ENCODE assay signal across 16 cellular contexts in genomic region chr5:128920345-128921215, GRCh38. TPM values are rescaled to one million over a fixed set of nuclear protein-coding genes. Genes with fewer than 3 reads are reported as not detected.
DNase-seq lines count a peak whose midpoint lies in the region; ATAC-seq, FAIRE-seq and TF ChIP-seq lines count a peak whose summit lies in the region.
"Had no signal": no experiment of that assay in that cellular context is flagged by ENCODE, and none has a peak within 500 bp of the region (broad histone marks: within the 10 kb centered on the region; RNA-seq: fewer than 3 reads in every experiment).

No MANE protein-coding gene starts in this region.

- no peaks in the 10 kb centered on the region for H3K9me3 Mint-ChIP-seq in astrocyte (ENCODE audit: unreplicated experiment)
- H3K9me3 Mint-ChIP-seq: activated naive CD8-positive, alpha-beta T cell treated with anti-CD3 and anti-CD28 coated beads, Interleukin-2, amount 50 U/mL, for 24 hours had no signal

- TF ChIP-seq CTCF in HFF-Myc (IDR thresholded peaks at IDR 0.05; ENCODE audit: low read depth, low read length, missing control alignments) (no peak), astrocyte (IDR thresholded peaks at IDR 0.05; ENCODE audit: insufficient read depth, low read depth, low read length) (no peak), foreskin keratinocyte (conservative IDR thresholded peaks at IDR 0.05) (no peak)

- no peaks in the 10 kb centered on the region for H3K36me3 ChIP-seq in astrocyte (ENCODE audit: insufficient read depth, low read length)
- H3K36me3 ChIP-seq: SJSA1 had no signal

- no peak overlapping the region for H3K27ac Mint-ChIP-seq in astrocyte (ENCODE audit: unreplicated experiment)
- H3K27ac Mint-ChIP-seq: activated naive CD8-positive, alpha-beta T cell treated with anti-CD3 and anti-CD28 coated beads, Interleukin-2, amount 50 U/mL, for 24 hours; CD4-positive, CD25-positive, alpha-beta regulatory T cell had no signal

- no peaks in the 10 kb centered on the region for H3K36me3 Mint-ChIP-seq in astrocyte (ENCODE audit: low read depth, unreplicated experiment)
- H3K36me3 Mint-ChIP-seq: CD4-positive, CD25-positive, alpha-beta regulatory T cell had no signal

- H3K4me3 ChIP-seq in HFF-Myc (replicated peaks; ENCODE audit: low read depth, low read length) (no peak overlapping the region), astrocyte (ENCODE audit: insufficient read depth, low read depth, low read length) (no peak overlapping the region)
- H3K4me3 ChIP-seq: SJSA1 had no signal

- no peak overlapping the region for H3K4me3 Mint-ChIP-seq in astrocyte (ENCODE audit: unreplicated experiment)
- H3K4me3 Mint-ChIP-seq: activated naive CD8-positive, alpha-beta T cell treated with anti-CD3 and anti-CD28 coated beads, Interleukin-2, amount 50 U/mL, for 24 hours; CD4-positive, CD25-positive, alpha-beta regulatory T cell had no signal

- H3K9me3 ChIP-seq in astrocyte (ENCODE audit: insufficient read depth, low read depth, low read length): no peaks in the 10 kb centered on the region
- H3K9me3 ChIP-seq: SJSA1 had no signal

- H3K27me3 ChIP-seq in astrocyte (ENCODE audit: insufficient read depth, low read length) (no peaks in the 10 kb centered on the region), foreskin keratinocyte (no peaks in the 10 kb centered on the region)
- H3K27me3 ChIP-seq: SJSA1 had no signal

- no peak overlapping the region for H3K27ac ChIP-seq in astrocyte (ENCODE audit: low read depth, low read length)
- H3K27ac ChIP-seq in foreskin keratinocyte: no peak overlapping the region
- H3K27ac ChIP-seq: SJSA1 had no signal

- H3K4me1 ChIP-seq in astrocyte (ENCODE audit: insufficient read depth, low read length) (no peaks in the 10 kb centered on the region), foreskin keratinocyte (no peaks in the 10 kb centered on the region)

- DNase-seq in HFF-Myc (ENCODE audit: extremely low read depth, low read depth): peak; percentile 9
- peak; percentile 53 for DNase-seq in astrocyte (ENCODE audit: low read depth)
- peak; percentile 70 to 87 for DNase-seq in foreskin keratinocyte
- DNase-seq in renal cortical epithelial cell (ENCODE audit: low read depth): peak; percentile 81
- no peak for DNase-seq in NCI-H2081 treated with DMSO at 0.1 percent for 48 hours (lab: John Stamatoyannopoulos, UW)
- no peak for DNase-seq in activated CD8-positive, alpha-beta memory T cell treated with anti-CD3 and anti-CD28 coated beads for 24 hours
- DNase-seq: activated naive CD8-positive, alpha-beta T cell treated with anti-CD3 and anti-CD28 coated beads, Interleukin-2, amount 50 U/mL, for 24 hours; activated T-cell treated with anti-CD3 and anti-CD28 coated beads for 4 hours; CD4-positive, CD25-positive, alpha-beta regulatory T cell; effector CD8-positive, alpha-beta T cell; KBM-7; NCI-H1694 treated with DMSO at 0.1 percent for 48 hours; retina had no signal

- H3K79me2 ChIP-seq in astrocyte (ENCODE audit: insufficient read depth, low read length): no peaks in the 10 kb centered on the region

- no peaks in the 10 kb centered on the region for H4K20me1 ChIP-seq in astrocyte (ENCODE audit: insufficient read depth, low read length)

- no peaks in the 10 kb centered on the region for H3K4me1 Mint-ChIP-seq in astrocyte (ENCODE audit: low read depth, unreplicated experiment)
- H3K4me1 Mint-ChIP-seq: activated naive CD8-positive, alpha-beta T cell treated with anti-CD3 and anti-CD28 coated beads, Interleukin-2, amount 50 U/mL, for 24 hours; CD4-positive, CD25-positive, alpha-beta regulatory T cell had no signal

- no peak overlapping the region for H3K4me2 ChIP-seq in astrocyte (ENCODE audit: low read length)

- no peak overlapping the region for H2AFZ ChIP-seq in astrocyte (ENCODE audit: low read depth, low read length)

- ATAC-seq in foreskin keratinocyte (peak; percentile 100), GM21737 (IDR thresholded peaks at IDR 0.05; ENCODE audit: unreplicated experiment) (no peak), HG02973 (IDR thresholded peaks at IDR 0.05; ENCODE audit: unreplicated experiment) (no peak)
- ATAC-seq: activated naive CD8-positive, alpha-beta T cell treated with anti-CD3 and anti-CD28 coated beads, Interleukin-2, amount 50 U/mL, for 24 hours had no signal

- H3K27me3 Mint-ChIP-seq in astrocyte (ENCODE audit: low read depth, unreplicated experiment): no peaks in the 10 kb centered on the region

- no peak for FAIRE-seq in astrocyte (lab: Jason Lieb, UNC)

- no peak overlapping the region for H3K9ac ChIP-seq in astrocyte (ENCODE audit: low read length)

RNA-seq across cellular contexts. Expression of gene SLC27A6, which starts 44.7 kb away (rescaled TPM):
- total RNA-seq in astrocyte (0.17 and 0.39 TPM in 2 replicates), foreskin keratinocyte (2.6 and 6.9 TPM in 2 replicates), renal cortical epithelial cell (0.10 TPM in 1 of 2 replicates, not detected in the other)
- 1.2 and 2.8 TPM in 2 replicates for polyA plus RNA-seq in foreskin keratinocyte
- total RNA-seq: CD4-positive, CD25-positive, alpha-beta regulatory T cell had no signal
- polyA plus RNA-seq: CD4-positive, CD25-positive, alpha-beta regulatory T cell had no signal

Comparison
In these comparisons a context has a peak if more than half of its experiments do, and no peak if none do; other contexts are left out.
1. DNase-seq: peak in HFF-Myc (single experiment), astrocyte (single experiment), foreskin keratinocyte (2 of 2) and renal cortical epithelial cell (single experiment); none in NCI-H2081 treated with DMSO at 0.1 percent for 48 hours (single experiment) and activated CD8-positive, alpha-beta memory T cell treated with anti-CD3 and anti-CD28 coated beads for 24 hours (single experiment).